Comparison of ENCODE assay signal across 8 cellular contexts in genomic region chr16:30418350-30419181, GRCh38. TPM values are rescaled to one million over a fixed set of nuclear protein-coding genes. Genes with fewer than 3 reads are reported as not detected.
A peak's percentile ranks its signal among the peaks of the same experiment; 100 is the strongest.
DNase-seq lines count a peak whose midpoint lies in the region; ATAC-seq, FAIRE-seq and TF ChIP-seq lines count a peak whose summit lies in the region.

No MANE protein-coding gene starts in this region.

- peaks cover 32% of the 10 kb centered on the region for H3K36me3 Mint-ChIP-seq in activated naive CD4-positive, alpha-beta T cell treated with anti-CD3 and anti-CD28 coated beads for 36 hours (ENCODE audit: low read depth)

- H3K4me3 ChIP-seq in adrenal gland: peak overlapping the region in 2 of 4 donors; percentile 30 to 84
- no peak overlapping the region for H3K4me3 ChIP-seq in HepG2 (replicated peaks in 1 of 3; ENCODE audit: insufficient read depth in 1 of 3, low read depth in 2 of 3, low read length in 3 of 3)
- H3K4me3 ChIP-seq in transverse colon: peak overlapping the region; percentile 1 to 67 (median 54)

- BruUV-seq in HepG2 (replicated peaks; lab: Mats Ljungman, UMichigan): no TSS peak

- peaks cover 7 to 18% of the 10 kb centered on the region in 2 donors for H3K4me1 ChIP-seq in adrenal gland (replicated peaks in 1 of 2)
- 0 out of 2 replicates have a peak, but pooled peaks cover 7% of the 10 kb centered on the region for H3K4me1 ChIP-seq in HepG2 (ENCODE audit: insufficient read depth, low read length)
- H3K4me1 ChIP-seq in transverse colon: peaks cover 3 to 15% (median 12%) of the 10 kb centered on the region in 4 donors

- H3K27ac ChIP-seq in adrenal gland (peak overlapping the region; percentile 21 to 95 (median 75)), HepG2 (ENCODE audit: extremely low read length, insufficient read depth, low read length) (no peak overlapping the region), transverse colon (peak overlapping the region; percentile 87 to 89 (median 88))

- no peak overlapping the region for H3K4me2 ChIP-seq in HepG2 (ENCODE audit: low read depth, low read length)

- no peak for ATAC-seq in HepG2
- ATAC-seq in HG03469 (IDR thresholded peaks at IDR 0.05; ENCODE audit: unreplicated experiment): no peak

- no peaks in the 10 kb centered on the region for H3K27me3 ChIP-seq in adrenal gland
- no peaks in the 10 kb centered on the region for H3K27me3 ChIP-seq in HepG2 (ENCODE audit: control insufficient read depth in 1 of 2, insufficient read depth in 2 of 2, low read length in 2 of 2)
- no peaks in the 10 kb centered on the region for H3K27me3 ChIP-seq in transverse colon

- intact Hi-C loops in activated naive CD4-positive, alpha-beta T cell treated with anti-CD3 and anti-CD28 coated beads for 36 hours (cut with micrococcal nuclease): no loop called here
- intact Hi-C loops in adrenal gland (cut with DNase I) (no loop called here), HepG2 (cut with micrococcal nuclease; ENCODE audit: unreplicated experiment) (no loop called here), transverse colon (cut with DNase I; ENCODE audit: low total_unique reads) (no loop called here)

- TF ChIP-seq POLR2A in adrenal gland (IDR thresholded peaks at IDR 0.05) (no peak), HepG2 (IDR thresholded peaks at IDR 0.05; ENCODE audit: insufficient read depth in 1 of 2, low read depth in 2 of 2, low read length in 2 of 2) (no peak), transverse colon (IDR thresholded peaks at IDR 0.05) (no peak)

- TF ChIP-seq EP300 in HepG2 (IDR thresholded peaks at IDR 0.05; ENCODE audit: low read depth in 2 of 2, low read length in 2 of 2) (no peak), HepG2 (CRISPR knock-in tag; IDR thresholded peaks at IDR 0.05; ENCODE audit: borderline replicate concordance) (no peak), transverse colon (IDR thresholded peaks at IDR 0.05; ENCODE audit: low read depth) (no peak)

- no peaks in the 10 kb centered on the region for H3K9me3 Mint-ChIP-seq in activated naive CD4-positive, alpha-beta T cell treated with anti-CD3 and anti-CD28 coated beads for 36 hours

- H3K36me3 ChIP-seq in adrenal gland (replicated peaks in 1 of 2) (peaks cover 0 to 9% of the 10 kb centered on the region in 2 donors), HepG2 (replicated peaks in 1 of 2; ENCODE audit: control insufficient read depth in 1 of 2, insufficient read depth in 2 of 2, low read length in 2 of 2) (peaks cover 11 to 49% of the 10 kb centered on the region in 2 experiments), transverse colon (peaks cover 0 to 18% (median 6%) of the 10 kb centered on the region in 4 donors)

- H3K79me2 ChIP-seq in HepG2 (ENCODE audit: insufficient read depth, low read length): peaks cover 4% of the 10 kb centered on the region

- DNase-seq in activated naive CD4-positive, alpha-beta T cell treated with anti-CD3 and anti-CD28 coated beads for 36 hours: no peak
- DNase-seq in activated naive CD4-positive, alpha-beta T cell treated with Interleukin-2 at 50 U/mL for 16 hours: no peak
- DNase-seq in adrenal gland (no peak), HepG2 (ENCODE audit: low spot score) (no peak), transverse colon (peak; percentile 50), NCI-H1694 treated with DMSO at 0.1 percent for 48 hours (lab: John Stamatoyannopoulos, UW) (no peak)
- no peak for DNase-seq in activated CD8-positive, alpha-beta memory T cell treated with anti-CD3 and anti-CD28 coated beads, Interleukin-2, amount 50 U/mL, for 4 hours

- FAIRE-seq in HepG2 (lab: Jason Lieb, UNC): no peak

- no peak overlapping the region for H2AFZ ChIP-seq in HepG2 (ENCODE audit: low read length)

- no peak overlapping the region for H3K9ac ChIP-seq in HepG2 (ENCODE audit: insufficient read depth, low read depth, low read length)

- 58 to 83% (median 66%) methylated on average over 12 to 31 of the region's 31 CpGs for WGBS in adrenal gland, 4 donors
- 97% methylated on average over 31 of the region's 31 CpGs for WGBS in HepG2 (ENCODE audit: low lambda C conversion rate)
- WGBS in transverse colon (ENCODE audit: low coverage in 1 of 2), 2 donors: 51 to 60% methylated on average over 5 to 31 of the region's 31 CpGs

- H3K27me3 Mint-ChIP-seq in activated naive CD4-positive, alpha-beta T cell treated with anti-CD3 and anti-CD28 coated beads for 36 hours (ENCODE audit: low read depth): no peaks in the 10 kb centered on the region

- TF ChIP-seq CTCF in adrenal gland (IDR thresholded peaks at IDR 0.05) (no peak), HepG2 (CRISPR knock-in tag; IDR thresholded peaks at IDR 0.05) (no peak), transverse colon (IDR thresholded peaks at IDR 0.05) (peak in 1 of 5 experiments; percentile 0)

- H4K20me1 ChIP-seq in HepG2 (ENCODE audit: insufficient read depth, low read length): no peaks in the 10 kb centered on the region

- POLR2A ChIA-PET in HepG2 (lab: Yijun Ruan, JAX): interaction anchor here (0.6 to 1.2 kb wide), 3 partner anchors 9 to 479 kb away, joined by 3 to 6 read pairs (median 3); partner anchors contain the start of gene DCTPP1

- in situ Hi-C loops in HepG2 (cut with HindIII; ENCODE audit: extremely low pct_ligation_motif_present, low pct_unique_long_range_greater_than_20kb) (no loop called here), transverse colon (cut with MboI; ENCODE audit: low pct_ligation_motif_present in 1 of 4, low pct_unique_long_range_greater_than_20kb in 1 of 4, low sequenced_read_pairs in 3 of 4) (loop anchor here (25.0 kb wide), 2 partner anchors 306 to 331 kb away; partner anchors contain the start of genes GDPD3 (in 2 of the 4), MAPK3 (in 2 of the 4), PPP4C (in 2 of the 4) and TBX6 (in 2 of the 4))

- TF ChIP-seq RAD21 in HepG2 (CRISPR knock-in tag; IDR thresholded peaks at IDR 0.05): no peak

- H3K27ac Mint-ChIP-seq in activated naive CD4-positive, alpha-beta T cell treated with anti-CD3 and anti-CD28 coated beads for 36 hours: no peak overlapping the region

- H3K9me3 ChIP-seq in adrenal gland (replicated peaks in 1 of 3): no peaks in the 10 kb centered on the region
- no peaks in the 10 kb centered on the region for H3K9me3 ChIP-seq in HepG2 (ENCODE audit: low read length)
- H3K9me3 ChIP-seq in transverse colon: no peaks in the 10 kb centered on the region

- peak overlapping the region; percentile 52 for H3K4me3 Mint-ChIP-seq in activated naive CD4-positive, alpha-beta T cell treated with anti-CD3 and anti-CD28 coated beads for 36 hours

- CTCF ChIA-PET in activated naive CD4-positive, alpha-beta T cell treated with anti-CD3 and anti-CD28 coated beads for 36 hours (lab: Charles Lee): interaction anchor here (1.0 to 4.0 kb wide), 9 partner anchors 10 to 326 kb away, joined by 3 to 27 read pairs (median 4); partner anchors contain the start of genes DCTPP1 and ZNF771
- CTCF ChIA-PET in HepG2 (lab: Yijun Ruan, JAX; ENCODE audit: low intra/inter-chr PET ratio, low total read pairs): no interaction called here

- H3K4me1 Mint-ChIP-seq in activated naive CD4-positive, alpha-beta T cell treated with anti-CD3 and anti-CD28 coated beads for 36 hours (ENCODE audit: low read depth): peaks cover 29% of the 10 kb centered on the region

RNA-seq across cellular contexts. Expression of gene ZNF771, which starts 11.2 kb away (rescaled TPM):
- total RNA-seq in activated naive CD4-positive, alpha-beta T cell treated with anti-CD3 and anti-CD28 coated beads for 36 hours: 1 to 10 TPM; 3.4 to 4.7 TPM
- 10 to 100 TPM in 6 of 8 donors, 1 to 10 TPM in 2; 8.2 to 81.3 (median 16.4) TPM for total RNA-seq in adrenal gland
- polyA plus RNA-seq in adrenal gland: 10 to 100 TPM in 1 of 3 donors, 1 to 10 TPM in 2; 2.8 to 12.2 (median 9.5) TPM
- total RNA-seq in HepG2 (2016; rRNA removed; fragmentation: Illumina TruSeq; extraction: Trizol): 10.9 and 11.8 TPM in 2 replicates
- 8.8 and 9.7 TPM in 2 replicates for total RNA-seq in HepG2 (2016; cell fraction: cytosol; rRNA removed; fragmentation: Illumina TruSeq; extraction: Trizol; ENCODE audit: low read depth)
- total RNA-seq in HepG2 (2016; cell fraction: insoluble cytoplasmic fraction; rRNA removed; fragmentation: Illumina TruSeq; extraction: Trizol): 9.0 and 10.5 TPM in 2 replicates
- 14.5 and 14.9 TPM in 2 replicates for total RNA-seq in HepG2 (2016; cell fraction: membrane; rRNA removed; fragmentation: Illumina TruSeq; extraction: Trizol)
- 5.7 and 6.4 TPM in 2 replicates for total RNA-seq in HepG2 (2016; cell fraction: nucleus; rRNA removed; fragmentation: Illumina TruSeq; extraction: Trizol)
- 5.0 and 5.4 TPM in 2 replicates for polyA plus RNA-seq in HepG2 (2011; rRNA removed)
- 6.7 and 15.5 TPM in 2 replicates for polyA plus RNA-seq in HepG2 (2011; cell fraction: cytosol; rRNA removed)
- polyA plus RNA-seq in HepG2 (2011; cell fraction: nucleus; rRNA removed): 11.2 and 15.1 TPM in 2 replicates
- polyA plus RNA-seq in HepG2 (2012): 2.3 and 2.7 TPM in 2 replicates
- polyA plus RNA-seq in HepG2 (2016; cell fraction: cytosol; fragmentation: Illumina TruSeq; extraction: Trizol; ENCODE audit: low read depth): 8.8 and 9.4 TPM in 2 replicates
- 8.3 and 10.8 TPM in 2 replicates for polyA plus RNA-seq in HepG2 (2016; cell fraction: insoluble cytoplasmic fraction; fragmentation: Illumina TruSeq; extraction: Trizol; ENCODE audit: low read depth)
- 10.9 and 11.1 TPM in 2 replicates for polyA plus RNA-seq in HepG2 (2016; cell fraction: membrane; fragmentation: Illumina TruSeq; extraction: Trizol; ENCODE audit: low read depth)
- 9.1 and 10.0 TPM in 2 replicates for polyA plus RNA-seq in HepG2 (2016; cell fraction: nucleus; fragmentation: Illumina TruSeq; extraction: Trizol; ENCODE audit: insufficient read depth, low read depth)
- 4.1 and 9.1 TPM in 2 replicates for polyA minus RNA-seq in HepG2 (2011; rRNA and poly(A)+ RNA removed; ENCODE audit: low replicate concordance)
- 4.6 and 5.6 TPM in 2 replicates for polyA minus RNA-seq in HepG2 (2011; cell fraction: cytosol; rRNA and poly(A)+ RNA removed)
- 5.3 and 5.4 TPM in 2 replicates for polyA minus RNA-seq in HepG2 (2011; cell fraction: nucleus; rRNA and poly(A)+ RNA removed)
- 10 to 100 TPM in 3 of 4 donors, 1 to 10 TPM in 1; 7.4 to 28.1 (median 15.1) TPM for total RNA-seq in transverse colon

RNA-seq across cellular contexts. Expression of gene DCTPP1, which starts 11.3 kb away (rescaled TPM):
- 10 to 100 TPM; 69.9 to 73.0 TPM for total RNA-seq in activated naive CD4-positive, alpha-beta T cell treated with anti-CD3 and anti-CD28 coated beads for 36 hours
- total RNA-seq in adrenal gland: 10 to 100 TPM; 15.1 to 33.9 (median 29.5) TPM
- polyA plus RNA-seq in adrenal gland: 10 to 100 TPM; 11.7 to 15.2 (median 13.3) TPM
- total RNA-seq in HepG2 (2016; rRNA removed; fragmentation: Illumina TruSeq; extraction: Trizol): 74.4 and 105 TPM in 2 replicates
- total RNA-seq in HepG2 (2016; cell fraction: cytosol; rRNA removed; fragmentation: Illumina TruSeq; extraction: Trizol; ENCODE audit: low read depth): 44.2 and 47.1 TPM in 2 replicates
- total RNA-seq in HepG2 (2016; cell fraction: insoluble cytoplasmic fraction; rRNA removed; fragmentation: Illumina TruSeq; extraction: Trizol): 74.5 and 96.6 TPM in 2 replicates
- 77.2 and 80.8 TPM in 2 replicates for total RNA-seq in HepG2 (2016; cell fraction: membrane; rRNA removed; fragmentation: Illumina TruSeq; extraction: Trizol)
- 30.8 and 32.7 TPM in 2 replicates for total RNA-seq in HepG2 (2016; cell fraction: nucleus; rRNA removed; fragmentation: Illumina TruSeq; extraction: Trizol)
- polyA plus RNA-seq in HepG2 (2011; rRNA removed): 52.9 and 54.8 TPM in 2 replicates
- 58.6 and 70.5 TPM in 2 replicates for polyA plus RNA-seq in HepG2 (2011; cell fraction: cytosol; rRNA removed)
- 16.9 and 17.1 TPM in 2 replicates for polyA plus RNA-seq in HepG2 (2011; cell fraction: nucleus; rRNA removed)
- 49.0 and 54.0 TPM in 2 replicates for polyA plus RNA-seq in HepG2 (2012)
- polyA plus RNA-seq in HepG2 (2016; cell fraction: cytosol; fragmentation: Illumina TruSeq; extraction: Trizol; ENCODE audit: low read depth): 63.8 and 69.5 TPM in 2 replicates
- polyA plus RNA-seq in HepG2 (2016; cell fraction: insoluble cytoplasmic fraction; fragmentation: Illumina TruSeq; extraction: Trizol; ENCODE audit: low read depth): 138 and 146 TPM in 2 replicates
- 69.5 and 71.6 TPM in 2 replicates for polyA plus RNA-seq in HepG2 (2016; cell fraction: membrane; fragmentation: Illumina TruSeq; extraction: Trizol; ENCODE audit: low read depth)
- 49.9 and 56.9 TPM in 2 replicates for polyA plus RNA-seq in HepG2 (2016; cell fraction: nucleus; fragmentation: Illumina TruSeq; extraction: Trizol; ENCODE audit: insufficient read depth, low read depth)
- 36.0 and 50.1 TPM in 2 replicates for polyA minus RNA-seq in HepG2 (2011; rRNA and poly(A)+ RNA removed; ENCODE audit: low replicate concordance)
- polyA minus RNA-seq in HepG2 (2011; cell fraction: cytosol; rRNA and poly(A)+ RNA removed): 16.2 and 24.3 TPM in 2 replicates
- polyA minus RNA-seq in HepG2 (2011; cell fraction: nucleus; rRNA and poly(A)+ RNA removed): 5.3 and 7.0 TPM in 2 replicates
- 10 to 100 TPM; 35.2 to 74.1 (median 50.0) TPM for total RNA-seq in transverse colon

RNA-seq across cellular contexts. Expression of gene ZNF48, which starts 23.3 kb away (rescaled TPM):
- total RNA-seq in activated naive CD4-positive, alpha-beta T cell treated with anti-CD3 and anti-CD28 coated beads for 36 hours: 1 to 10 TPM; 5.3 to 6.0 TPM
- 10 to 100 TPM in 3 of 8 donors, 1 to 10 TPM in 5; 7.3 to 23.8 (median 9.0) TPM for total RNA-seq in adrenal gland
- polyA plus RNA-seq in adrenal gland: 1 to 10 TPM; 2.6 to 5.6 (median 4.2) TPM
- total RNA-seq in HepG2 (2016; rRNA removed; fragmentation: Illumina TruSeq; extraction: Trizol): 10.9 and 12.3 TPM in 2 replicates
- total RNA-seq in HepG2 (2016; cell fraction: cytosol; rRNA removed; fragmentation: Illumina TruSeq; extraction: Trizol; ENCODE audit: low read depth): 2.3 and 2.9 TPM in 2 replicates
- 10.9 and 12.6 TPM in 2 replicates for total RNA-seq in HepG2 (2016; cell fraction: insoluble cytoplasmic fraction; rRNA removed; fragmentation: Illumina TruSeq; extraction: Trizol)
- 8.8 and 8.9 TPM in 2 replicates for total RNA-seq in HepG2 (2016; cell fraction: membrane; rRNA removed; fragmentation: Illumina TruSeq; extraction: Trizol)
- total RNA-seq in HepG2 (2016; cell fraction: nucleus; rRNA removed; fragmentation: Illumina TruSeq; extraction: Trizol): 5.4 and 7.9 TPM in 2 replicates
- 9.9 and 11.7 TPM in 2 replicates for polyA plus RNA-seq in HepG2 (2011; rRNA removed)
- polyA plus RNA-seq in HepG2 (2011; cell fraction: cytosol; rRNA removed): 7.8 and 10.1 TPM in 2 replicates
- 9.4 and 11.4 TPM in 2 replicates for polyA plus RNA-seq in HepG2 (2011; cell fraction: nucleus; rRNA removed)
- 7.7 and 10.5 TPM in 2 replicates for polyA plus RNA-seq in HepG2 (2012)
- 2.1 and 2.6 TPM in 2 replicates for polyA plus RNA-seq in HepG2 (2016; cell fraction: cytosol; fragmentation: Illumina TruSeq; extraction: Trizol; ENCODE audit: low read depth)
- polyA plus RNA-seq in HepG2 (2016; cell fraction: insoluble cytoplasmic fraction; fragmentation: Illumina TruSeq; extraction: Trizol; ENCODE audit: low read depth): 11.0 and 11.9 TPM in 2 replicates
- 5.4 and 6.0 TPM in 2 replicates for polyA plus RNA-seq in HepG2 (2016; cell fraction: membrane; fragmentation: Illumina TruSeq; extraction: Trizol; ENCODE audit: low read depth)
- 11.3 and 12.2 TPM in 2 replicates for polyA plus RNA-seq in HepG2 (2016; cell fraction: nucleus; fragmentation: Illumina TruSeq; extraction: Trizol; ENCODE audit: insufficient read depth, low read depth)
- 7.6 and 12.0 TPM in 2 replicates for polyA minus RNA-seq in HepG2 (2011; rRNA and poly(A)+ RNA removed; ENCODE audit: low replicate concordance)
- polyA minus RNA-seq in HepG2 (2011; cell fraction: cytosol; rRNA and poly(A)+ RNA removed): 4.8 and 5.3 TPM in 2 replicates
- 4.1 and 5.0 TPM in 2 replicates for polyA minus RNA-seq in HepG2 (2011; cell fraction: nucleus; rRNA and poly(A)+ RNA removed)
- total RNA-seq in transverse colon: 10 to 100 TPM in 1 of 4 donors, 1 to 10 TPM in 2, not detected in 1; 5.8 to 10.5 (median 7.0) TPM

RNA-seq across cellular contexts. Expression of gene SEPHS2, which starts 27.1 kb away (rescaled TPM):
- 10 to 100 TPM; 37.8 to 39.2 TPM for total RNA-seq in activated naive CD4-positive, alpha-beta T cell treated with anti-CD3 and anti-CD28 coated beads for 36 hours
- 10 to 100 TPM; 33.1 to 60.5 (median 47.3) TPM for total RNA-seq in adrenal gland
- 10 to 100 TPM; 18.9 to 54.5 (median 21.9) TPM for polyA plus RNA-seq in adrenal gland
- total RNA-seq in HepG2 (2016; rRNA removed; fragmentation: Illumina TruSeq; extraction: Trizol): 20.7 and 56.3 TPM in 2 replicates
- 5.7 and 7.2 TPM in 2 replicates for total RNA-seq in HepG2 (2016; cell fraction: cytosol; rRNA removed; fragmentation: Illumina TruSeq; extraction: Trizol; ENCODE audit: low read depth)
- total RNA-seq in HepG2 (2016; cell fraction: insoluble cytoplasmic fraction; rRNA removed; fragmentation: Illumina TruSeq; extraction: Trizol): 20.6 and 53.3 TPM in 2 replicates
- 32.0 TPM in 2 replicates for total RNA-seq in HepG2 (2016; cell fraction: membrane; rRNA removed; fragmentation: Illumina TruSeq; extraction: Trizol)
- total RNA-seq in HepG2 (2016; cell fraction: nucleus; rRNA removed; fragmentation: Illumina TruSeq; extraction: Trizol): 20.1 and 22.8 TPM in 2 replicates
- polyA plus RNA-seq in HepG2 (2011; rRNA removed): 127 and 128 TPM in 2 replicates
- polyA plus RNA-seq in HepG2 (2011; cell fraction: cytosol; rRNA removed): 115 and 145 TPM in 2 replicates
- polyA plus RNA-seq in HepG2 (2011; cell fraction: nucleus; rRNA removed): 36.6 and 44.5 TPM in 2 replicates
- 130 and 170 TPM in 2 replicates for polyA plus RNA-seq in HepG2 (2012)
- polyA plus RNA-seq in HepG2 (2016; cell fraction: cytosol; fragmentation: Illumina TruSeq; extraction: Trizol; ENCODE audit: low read depth): 14.0 and 14.5 TPM in 2 replicates
- polyA plus RNA-seq in HepG2 (2016; cell fraction: insoluble cytoplasmic fraction; fragmentation: Illumina TruSeq; extraction: Trizol; ENCODE audit: low read depth): 225 and 237 TPM in 2 replicates
- 54.8 and 58.5 TPM in 2 replicates for polyA plus RNA-seq in HepG2 (2016; cell fraction: membrane; fragmentation: Illumina TruSeq; extraction: Trizol; ENCODE audit: low read depth)
- polyA plus RNA-seq in HepG2 (2016; cell fraction: nucleus; fragmentation: Illumina TruSeq; extraction: Trizol; ENCODE audit: insufficient read depth, low read depth): 101 TPM in 2 replicates
- 28.5 and 84.7 TPM in 2 replicates for polyA minus RNA-seq in HepG2 (2011; rRNA and poly(A)+ RNA removed; ENCODE audit: low replicate concordance)
- 65.0 and 74.5 TPM in 2 replicates for polyA minus RNA-seq in HepG2 (2011; cell fraction: cytosol; rRNA and poly(A)+ RNA removed)
- polyA minus RNA-seq in HepG2 (2011; cell fraction: nucleus; rRNA and poly(A)+ RNA removed): 38.4 and 44.4 TPM in 2 replicates
- total RNA-seq in transverse colon: 100 to 1,000 TPM in 3 of 4 donors, 10 to 100 TPM in 1; 86.7 to 218 (median 151) TPM

RNA-seq across cellular contexts. Expression of gene SEPTIN1, which starts 36.2 kb away (rescaled TPM):
- total RNA-seq in activated naive CD4-positive, alpha-beta T cell treated with anti-CD3 and anti-CD28 coated beads for 36 hours: 100 to 1,000 TPM; 133 to 134 TPM
- 1 to 10 TPM in 7 of 8 donors, not detected in 1; 1.0 to 5.5 (median 2.8) TPM for total RNA-seq in adrenal gland
- polyA plus RNA-seq in adrenal gland: 10 to 100 TPM in 1 of 3 donors, 1 to 10 TPM in 1, under 1 TPM in 1; 0.75 to 19.8 (median 9.3) TPM
- total RNA-seq in HepG2 (2016; rRNA removed; fragmentation: Illumina TruSeq; extraction: Trizol): 0.18 and 0.27 TPM in 2 replicates
- total RNA-seq in HepG2 (2016; cell fraction: cytosol; rRNA removed; fragmentation: Illumina TruSeq; extraction: Trizol; ENCODE audit: low read depth): 0.18 and 0.51 TPM in 2 replicates
- 0.17 and 0.18 TPM in 2 replicates for total RNA-seq in HepG2 (2016; cell fraction: insoluble cytoplasmic fraction; rRNA removed; fragmentation: Illumina TruSeq; extraction: Trizol)
- total RNA-seq in HepG2 (2016; cell fraction: membrane; rRNA removed; fragmentation: Illumina TruSeq; extraction: Trizol): 0.28 and 0.68 TPM in 2 replicates
- total RNA-seq in HepG2 (2016; cell fraction: nucleus; rRNA removed; fragmentation: Illumina TruSeq; extraction: Trizol): not detected in 2 replicates
- 0.67 and 0.94 TPM in 2 replicates for polyA plus RNA-seq in HepG2 (2011; rRNA removed)
- polyA plus RNA-seq in HepG2 (2011; cell fraction: cytosol; rRNA removed): 0.56 and 0.76 TPM in 2 replicates
- 1.0 and 1.3 TPM in 2 replicates for polyA plus RNA-seq in HepG2 (2011; cell fraction: nucleus; rRNA removed)
- polyA plus RNA-seq in HepG2 (2012): 1.1 and 1.7 TPM in 2 replicates
- polyA plus RNA-seq in HepG2 (2016; cell fraction: cytosol; fragmentation: Illumina TruSeq; extraction: Trizol; ENCODE audit: low read depth): 4.2 and 4.6 TPM in 2 replicates
- 0.76 and 0.85 TPM in 2 replicates for polyA plus RNA-seq in HepG2 (2016; cell fraction: insoluble cytoplasmic fraction; fragmentation: Illumina TruSeq; extraction: Trizol; ENCODE audit: low read depth)
- 3.3 and 3.8 TPM in 2 replicates for polyA plus RNA-seq in HepG2 (2016; cell fraction: membrane; fragmentation: Illumina TruSeq; extraction: Trizol; ENCODE audit: low read depth)
- 0.65 and 1.1 TPM in 2 replicates for polyA plus RNA-seq in HepG2 (2016; cell fraction: nucleus; fragmentation: Illumina TruSeq; extraction: Trizol; ENCODE audit: insufficient read depth, low read depth)
- 0.24 TPM in 1 of 2 replicates, not detected in the other for polyA minus RNA-seq in HepG2 (2011; rRNA and poly(A)+ RNA removed; ENCODE audit: low replicate concordance)
- not detected in 2 replicates for polyA minus RNA-seq in HepG2 (2011; cell fraction: cytosol; rRNA and poly(A)+ RNA removed)
- 0.13 TPM in 1 of 2 replicates, not detected in the other for polyA minus RNA-seq in HepG2 (2011; cell fraction: nucleus; rRNA and poly(A)+ RNA removed)
- 1 to 10 TPM; 2.8 to 9.8 (median 4.8) TPM for total RNA-seq in transverse colon

Comparison
In these comparisons a context has a peak if more than half of its experiments do, and no peak if none do; other contexts are left out.
1. H3K4me3 ChIP-seq: peak in transverse colon (4 of 4); none in HepG2 (0 of 3).